15 cellular contexts compared by ENCODE assay signal in genomic region chr2:232852676-232853075, GRCh38. TPM values are rescaled to one million over a fixed set of nuclear protein-coding genes. Genes with fewer than 3 reads are reported as not detected.
DNase-seq lines count a peak whose midpoint lies in the region; ATAC-seq and TF ChIP-seq lines count a peak whose summit lies in the region.
"Had no signal": no experiment of that assay in that cellular context is flagged by ENCODE, and none has a peak within 500 bp of the region (broad histone marks: within the 10 kb centered on the region; RNA-seq: fewer than 3 reads in every experiment).

No MANE protein-coding gene starts in this region.

- no peak overlapping the region for H2BK5ac ChIP-seq in neuronal stem cell (ENCODE audit: low read length)

- H3K79me2 ChIP-seq in osteoblast (ENCODE audit: insufficient read depth, low read length): no peaks in the 10 kb centered on the region

- intact Hi-C loops in mucosa of descending colon (cut with DNase I, micrococcal nuclease): no loop called here

- no CpG with 5 or more reads among the region's 2 CpGs for WGBS in neuronal stem cell (ENCODE audit: extremely low coverage in 2 of 2, insufficient read length in 2 of 2, insufficient replicate concordance in 1 of 2), 2 donors

- H3K4me2 ChIP-seq in osteoblast (ENCODE audit: insufficient read depth, low read length) (no peak overlapping the region), neuronal stem cell (ENCODE audit: insufficient read depth, low read length, poor library complexity, severe bottlenecking) (no peak overlapping the region)
- H3K4me2 ChIP-seq: BLaER1 treated with 17β-estradiol and CSF1 and Interleukin-3, amounts not matched to agents 10 nM and 100 nM; GM23338 had no signal

- DNase-seq in stimulated activated naive CD8-positive, alpha-beta T cell treated with anti-CD3 and anti-CD28 coated beads, Interleukin-15, Interleukin-2, amounts not matched to agents 100 U/mL and 50 U/mL, for 24 hours: no peak
- DNase-seq in endothelial cell (ENCODE audit: low spot score): no peak
- DNase-seq in osteoblast (ENCODE audit: insufficient read length, low spot score, missing footprints): peak; percentile 56
- DNase-seq in mucosa of descending colon: no peak
- no peak for DNase-seq in neuronal stem cell (ENCODE audit: low spot score)
- DNase-seq: NCI-H1048, NCI-H1436 treated with DMSO at 0.1 percent for 48 hours, NCI-H2029, NCI-H524 treated with DMSO at 0.1 percent for 48 hours had no signal

- H2AFZ ChIP-seq in osteoblast (ENCODE audit: low read length) (no peak overlapping the region), neuronal stem cell (ENCODE audit: low read length) (no peak overlapping the region)
- H2AFZ ChIP-seq: GM23338 had no signal

- no peak overlapping the region for H3K4ac ChIP-seq in neuronal stem cell (ENCODE audit: low read length)

- H4K91ac ChIP-seq in neuronal stem cell (ENCODE audit: low read depth, low read length, poor library complexity): no peak overlapping the region

- no peaks in the 10 kb centered on the region for H3K79me1 ChIP-seq in neuronal stem cell (ENCODE audit: low read depth, low read length)

- H3K9me3 ChIP-seq in osteoblast (ENCODE audit: low read depth, low read length): no peaks in the 10 kb centered on the region
- H3K9me3 ChIP-seq in mucosa of descending colon: no peaks in the 10 kb centered on the region
- no peaks in the 10 kb centered on the region for H3K9me3 ChIP-seq in neuronal stem cell (replicated peaks in 1 of 2; ENCODE audit: control insufficient read depth in 2 of 2, insufficient read depth in 1 of 2, low read depth in 1 of 2, low read length in 2 of 2)
- H3K9me3 ChIP-seq: BLaER1 treated with 17β-estradiol and CSF1 and Interleukin-3, amounts not matched to agents 10 nM and 100 nM had no signal

- no peaks in the 10 kb centered on the region for H3K27me3 ChIP-seq in osteoblast (ENCODE audit: insufficient read depth, low read length)
- no peaks in the 10 kb centered on the region for H3K27me3 ChIP-seq in neuronal stem cell (ENCODE audit: control insufficient read depth in 3 of 3, insufficient read depth in 3 of 3, low read depth in 1 of 3, low read length in 3 of 3)
- H3K27me3 ChIP-seq: BLaER1 treated with 17β-estradiol and CSF1 and Interleukin-3, amounts not matched to agents 10 nM and 100 nM had no signal

- no peak overlapping the region for H2AK5ac ChIP-seq in neuronal stem cell (ENCODE audit: low read depth, low read length)

- no peak for ATAC-seq in stimulated activated naive CD8-positive, alpha-beta T cell treated with anti-CD3 and anti-CD28 coated beads, Interleukin-15, Interleukin-2, amounts not matched to agents 100 U/mL and 50 U/mL, for 24 hours
- ATAC-seq in mucosa of descending colon (no peak), HG02840 (IDR thresholded peaks at IDR 0.05; ENCODE audit: low FRiP score, unreplicated experiment) (no peak)

- no peaks in the 10 kb centered on the region for H4K20me1 ChIP-seq in osteoblast (ENCODE audit: insufficient read depth, low read length)

- H3K14ac ChIP-seq in neuronal stem cell (ENCODE audit: low read length): no peak overlapping the region

- no peaks in the 10 kb centered on the region for H3K4me1 Mint-ChIP-seq in stimulated activated naive CD8-positive, alpha-beta T cell treated with anti-CD3 and anti-CD28 coated beads, Interleukin-15, Interleukin-2, amounts not matched to agents 100 ng/mL and 50 ng/mL, for 24 hours (ENCODE audit: low read depth)
- H3K4me1 Mint-ChIP-seq in endothelial cell (ENCODE audit: unreplicated experiment): no peaks in the 10 kb centered on the region
- H3K4me1 Mint-ChIP-seq: GM23338, IgD-negative memory B cell had no signal

- no peak overlapping the region for H3K9ac ChIP-seq in neuronal stem cell (ENCODE audit: low read depth, low read length, poor library complexity)
- H3K9ac ChIP-seq: BLaER1 treated with 17β-estradiol and CSF1 and Interleukin-3, amounts not matched to agents 10 nM and 100 nM had no signal

- H3K9me3 Mint-ChIP-seq in stimulated activated naive CD8-positive, alpha-beta T cell treated with anti-CD3 and anti-CD28 coated beads, Interleukin-15, Interleukin-2, amounts not matched to agents 100 ng/mL and 50 ng/mL, for 24 hours: no peaks in the 10 kb centered on the region
- no peaks in the 10 kb centered on the region for H3K9me3 Mint-ChIP-seq in endothelial cell (ENCODE audit: unreplicated experiment)
- H3K9me3 Mint-ChIP-seq: CD8-positive, alpha-beta memory T cell; GM23338; IgD-negative memory B cell had no signal

- H3K27ac ChIP-seq in osteoblast (ENCODE audit: low read depth, low read length) (no peak overlapping the region), neuronal stem cell (replicated peaks; ENCODE audit: low read length) (no peak overlapping the region)
- H3K27ac ChIP-seq: BLaER1 treated with 17β-estradiol and CSF1 and Interleukin-3, amounts not matched to agents 10 nM and 100 nM had no signal

- no peak overlapping the region for H3K4me3 Mint-ChIP-seq in stimulated activated naive CD8-positive, alpha-beta T cell treated with anti-CD3 and anti-CD28 coated beads, Interleukin-15, Interleukin-2, amounts not matched to agents 100 ng/mL and 50 ng/mL, for 24 hours
- H3K4me3 Mint-ChIP-seq in endothelial cell (ENCODE audit: unreplicated experiment): no peak overlapping the region
- H3K4me3 Mint-ChIP-seq: CD8-positive, alpha-beta memory T cell; GM23338; IgD-negative memory B cell had no signal

- peak overlapping the region; percentile 36 for H3K27ac Mint-ChIP-seq in stimulated activated naive CD8-positive, alpha-beta T cell treated with anti-CD3 and anti-CD28 coated beads, Interleukin-15, Interleukin-2, amounts not matched to agents 100 ng/mL and 50 ng/mL, for 24 hours
- peak overlapping the region; percentile 48 for H3K27ac Mint-ChIP-seq in endothelial cell (ENCODE audit: unreplicated experiment)
- H3K27ac Mint-ChIP-seq: GM23338 had no signal

- no peak overlapping the region for H4K8ac ChIP-seq in neuronal stem cell (ENCODE audit: low read depth, low read length)

- H3K23ac ChIP-seq in neuronal stem cell (ENCODE audit: low read depth, low read length, poor library complexity): no peak overlapping the region

- H2BK15ac ChIP-seq in neuronal stem cell (ENCODE audit: low read length): no peak overlapping the region

- no peak overlapping the region for H3K18ac ChIP-seq in neuronal stem cell (ENCODE audit: low read length)

- no peaks in the 10 kb centered on the region for H3K27me3 Mint-ChIP-seq in stimulated activated naive CD8-positive, alpha-beta T cell treated with anti-CD3 and anti-CD28 coated beads, Interleukin-15, Interleukin-2, amounts not matched to agents 100 ng/mL and 50 ng/mL, for 24 hours
- peaks cover 1% of the 10 kb centered on the region for H3K27me3 Mint-ChIP-seq in endothelial cell (ENCODE audit: unreplicated experiment)
- H3K27me3 Mint-ChIP-seq: CD8-positive, alpha-beta memory T cell; IgD-negative memory B cell had no signal

- no peak overlapping the region for H3K4me3 ChIP-seq in osteoblast (ENCODE audit: insufficient read depth, low read length)
- no peak overlapping the region for H3K4me3 ChIP-seq in mucosa of descending colon
- no peak overlapping the region for H3K4me3 ChIP-seq in neuronal stem cell (ENCODE audit: low read length in 2 of 2)
- H3K4me3 ChIP-seq: BLaER1 treated with 17β-estradiol and CSF1 and Interleukin-3, amounts not matched to agents 10 nM and 100 nM; GM23338 had no signal

- peaks cover 30% of the 10 kb centered on the region for H3K4me1 ChIP-seq in osteoblast (ENCODE audit: insufficient read depth, low read length)
- H3K4me1 ChIP-seq in mucosa of descending colon (ENCODE audit: low read depth): peaks cover 14% of the 10 kb centered on the region
- H3K4me1 ChIP-seq in neuronal stem cell (ENCODE audit: control insufficient read depth in 2 of 2, insufficient read depth in 1 of 2, low read depth in 1 of 2, low read length in 2 of 2): no peaks in the 10 kb centered on the region

- H3K36me3 Mint-ChIP-seq in stimulated activated naive CD8-positive, alpha-beta T cell treated with anti-CD3 and anti-CD28 coated beads, Interleukin-15, Interleukin-2, amounts not matched to agents 100 ng/mL and 50 ng/mL, for 24 hours (ENCODE audit: low read depth): peaks cover 60% of the 10 kb centered on the region
- peaks cover 38% of the 10 kb centered on the region for H3K36me3 Mint-ChIP-seq in endothelial cell (ENCODE audit: low read depth, unreplicated experiment)

- H2BK120ac ChIP-seq in neuronal stem cell (ENCODE audit: low read depth, low read length): no peak overlapping the region

- TF ChIP-seq CTCF in endothelial cell (IDR thresholded peaks at IDR 0.05; ENCODE audit: unreplicated experiment) (no peak), osteoblast (IDR thresholded peaks at IDR 0.05; ENCODE audit: extremely low read depth, low read depth, low read length) (no peak), mucosa of descending colon (IDR thresholded peaks at IDR 0.05) (no peak)

- H3K36me3 ChIP-seq in osteoblast (ENCODE audit: insufficient read depth, low read length) (peaks cover 49% of the 10 kb centered on the region), mucosa of descending colon (ENCODE audit: low read depth) (no peaks in the 10 kb centered on the region), neuronal stem cell (replicated peaks in 1 of 2; ENCODE audit: control insufficient read depth in 2 of 2, insufficient read depth in 2 of 2, low read length in 2 of 2) (peaks cover 32 to 86% of the 10 kb centered on the region in 2 donors)

- no peak overlapping the region for H2BK12ac ChIP-seq in neuronal stem cell (ENCODE audit: low read length)

RNA-seq across cellular contexts. Expression of gene SNORC, which starts 17.4 kb away (rescaled TPM):
- total RNA-seq in endothelial cell (ENCODE audit: unreplicated experiment) (5.6 TPM), osteoblast (0.72 and 0.88 TPM in 2 replicates), mucosa of descending colon (10 to 100 TPM; 13.3 to 48.1 (median 31.5) TPM)
- polyA plus RNA-seq in neuronal stem cell (2013, experiment 1 of 2): 2.1 TPM
- polyA plus RNA-seq in neuronal stem cell (2013, experiment 2 of 2): 2.9 TPM
- polyA plus RNA-seq: CD8-positive, alpha-beta memory T cell; IgD-negative memory B cell had no signal
